8 cellular contexts compared by ENCODE assay signal in the genomic region with DNA sequence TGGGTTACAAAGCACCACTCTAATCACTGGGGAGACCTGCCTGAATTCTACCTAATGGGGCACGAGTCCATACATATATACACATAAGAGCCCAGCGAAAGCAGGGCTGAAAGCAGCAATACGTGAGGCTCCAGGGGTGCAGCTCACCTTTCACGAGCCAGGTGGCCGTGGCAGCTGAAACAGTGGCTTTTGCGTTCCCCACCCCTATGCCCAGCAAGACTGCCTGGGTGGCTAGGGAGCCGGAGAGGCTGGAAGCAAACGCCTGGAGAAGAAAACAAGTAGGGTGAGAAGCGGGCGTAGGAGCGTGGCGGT. TPM values are rescaled to one million over a fixed set of nuclear protein-coding genes. Genes with fewer than 3 reads are reported as not detected.
DNase-seq lines count a peak whose midpoint lies in the region; ATAC-seq, FAIRE-seq and TF ChIP-seq lines count a peak whose summit lies in the region.

No MANE protein-coding gene starts in this region.

- no peak for DNase-seq in chondrocyte (ENCODE audit: low spot score)
- DNase-seq in naive thymus-derived CD8-positive, alpha-beta T cell: no peak
- no peak for DNase-seq in GM12891 (ENCODE audit: insufficient read length, low spot score)
- no peak for DNase-seq in NCI-H2029 (lab: John Stamatoyannopoulos, UW)
- DNase-seq in AG20443 (ENCODE audit: low spot score): no peak

- H3K27ac Mint-ChIP-seq in chondrocyte (ENCODE audit: unreplicated experiment): peak overlapping the region; percentile 95
- H3K27ac Mint-ChIP-seq in naive thymus-derived CD8-positive, alpha-beta T cell: peak overlapping the region; percentile 93 to 98 (median 97)

- TF ChIP-seq CTCF in chondrocyte (IDR thresholded peaks at IDR 0.05): no peak

- peak overlapping the region; percentile 88 for H3K4me3 Mint-ChIP-seq in chondrocyte (ENCODE audit: unreplicated experiment)
- H3K4me3 Mint-ChIP-seq in naive thymus-derived CD8-positive, alpha-beta T cell: peak overlapping the region; percentile 90 to 97 (median 92)

- peak overlapping the region; percentile 96 for H3K4me3 ChIP-seq in HUES64 (ENCODE audit: low read length)

- TF ChIP-seq POLR2A in GM12891 (IDR thresholded peaks at IDR 0.05; ENCODE audit: low read depth, low read length): no peak

- peak overlapping the region; percentile 97 for H3K9ac ChIP-seq in HUES64 (ENCODE audit: low read depth, low read length)

- peaks cover 12% of the 10 kb centered on the region for H3K4me1 ChIP-seq in HUES64 (ENCODE audit: insufficient read depth, low read length)

- peaks cover 33% of the 10 kb centered on the region for H3K4me1 Mint-ChIP-seq in chondrocyte (ENCODE audit: low read depth)
- peaks cover 21 to 64% (median 60%) of the 10 kb centered on the region in 4 donors for H3K4me1 Mint-ChIP-seq in naive thymus-derived CD8-positive, alpha-beta T cell

- H3K27me3 Mint-ChIP-seq in chondrocyte (ENCODE audit: low read depth): no peaks in the 10 kb centered on the region
- no peaks in the 10 kb centered on the region for H3K27me3 Mint-ChIP-seq in naive thymus-derived CD8-positive, alpha-beta T cell

- H3K9me3 Mint-ChIP-seq in chondrocyte (ENCODE audit: low read depth): peaks cover 3% of the 10 kb centered on the region
- no peaks in the 10 kb centered on the region for H3K9me3 Mint-ChIP-seq in naive thymus-derived CD8-positive, alpha-beta T cell

- H3K36me3 Mint-ChIP-seq in chondrocyte (ENCODE audit: low read depth): no peaks in the 10 kb centered on the region
- peaks cover 0 to 22% (median 0%) of the 10 kb centered on the region in 3 donors for H3K36me3 Mint-ChIP-seq in naive thymus-derived CD8-positive, alpha-beta T cell

- 0 out of 2 replicates have a peak, but pooled peaks cover 6% of the 10 kb centered on the region for H3K36me3 ChIP-seq in HUES64 (ENCODE audit: insufficient read depth, low read length)

- peak overlapping the region; percentile 88 for H3K27ac ChIP-seq in HUES64 (ENCODE audit: low read depth, low read length)

- POLR2A ChIA-PET in naive thymus-derived CD8-positive, alpha-beta T cell (lab: Charles Lee): interaction anchor here (0.7 to 2.3 kb wide), 16 partner anchors 9 to 702 kb away, joined by 3 to 24 read pairs (median 7); a partner anchor contains a TSS

- FAIRE-seq in GM12891 (lab: Jason Lieb, UNC): no peak

- 2% methylated on average over 12 of the region's 12 CpGs for WGBS in HUES64

- H3K9me3 ChIP-seq in HUES64 (ENCODE audit: insufficient read depth, low read depth, low read length): no peaks in the 10 kb centered on the region

- no peaks in the 10 kb centered on the region for H3K27me3 ChIP-seq in HUES64 (ENCODE audit: insufficient read depth, low read length)

- ATAC-seq in GM18502 (IDR thresholded peaks at IDR 0.05; ENCODE audit: poor library complexity, unreplicated experiment) (peak; percentile 0), GM18858 (IDR thresholded peaks at IDR 0.05; ENCODE audit: unreplicated experiment) (no peak)
- ATAC-seq in naive thymus-derived CD8-positive, alpha-beta T cell: peak in 1 of 2 donors; percentile 40

TF ChIP-seq in GM12891, 5 proteins besides CTCF, POLR2A, EP300 and RAD21:
- TF ChIP-seq POU2F2 (IDR thresholded peaks at IDR 0.05; ENCODE audit: low read depth, low read length) (no peak), POLR2AphosphoS5 (IDR thresholded peaks at IDR 0.05; ENCODE audit: low read depth, low read length) (no peak), PAX5 (IDR thresholded peaks at IDR 0.05; ENCODE audit: insufficient read depth, low read length, severe bottlenecking) (no peak), SPI1 (IDR thresholded peaks at IDR 0.05; ENCODE audit: low read depth, low read length) (no peak), TAF1 (IDR thresholded peaks at IDR 0.05; ENCODE audit: low read depth, low read length) (no peak)

RNA-seq across cellular contexts. Expression of a gene that starts 0.6 kb away (rescaled TPM):
- polyA plus RNA-seq in HUES64 (2013, experiment 1 of 2): 23.0 TPM
- polyA plus RNA-seq in HUES64 (2013, experiment 2 of 2): 26.8 TPM
- total RNA-seq in chondrocyte: 52.7 to 67.5 TPM (median 58.3 TPM) in 3 replicates
- 100 to 1,000 TPM; 108 to 110 TPM for total RNA-seq in naive thymus-derived CD8-positive, alpha-beta T cell
- 10 to 100 TPM; 15.3 to 28.6 (median 22.3) TPM for polyA plus RNA-seq in naive thymus-derived CD8-positive, alpha-beta T cell
- 29.6 TPM for polyA plus RNA-seq in GM12891 (2012; ENCODE audit: low read depth, missing spikeins)

RNA-seq across cellular contexts. Expression of a gene that starts 20.1 kb away (rescaled TPM):
- 0.75 TPM for polyA plus RNA-seq in HUES64 (2013, experiment 1 of 2)
- polyA plus RNA-seq in HUES64 (2013, experiment 2 of 2): 1.9 TPM
- total RNA-seq in chondrocyte: not detected in 3 replicates
- total RNA-seq in naive thymus-derived CD8-positive, alpha-beta T cell: not detected
- polyA plus RNA-seq in naive thymus-derived CD8-positive, alpha-beta T cell: not detected
- not detected for polyA plus RNA-seq in GM12891 (2012; ENCODE audit: low read depth, missing spikeins)

RNA-seq across cellular contexts. Expression of a gene that starts 24.6 kb away (rescaled TPM):
- polyA plus RNA-seq in HUES64 (2013, experiment 1 of 2): 0.40 TPM
- 0.38 TPM for polyA plus RNA-seq in HUES64 (2013, experiment 2 of 2)
- not detected in 3 replicates for total RNA-seq in chondrocyte
- total RNA-seq in naive thymus-derived CD8-positive, alpha-beta T cell: 1 to 10 TPM; 3.5 to 4.7 TPM
- polyA plus RNA-seq in naive thymus-derived CD8-positive, alpha-beta T cell: 1 to 10 TPM; 2.3 to 2.5 (median 2.5) TPM
- polyA plus RNA-seq in GM12891 (2012; ENCODE audit: low read depth, missing spikeins): 0.26 TPM

RNA-seq across cellular contexts. Expression of a gene that starts 35.6 kb away (rescaled TPM):
- polyA plus RNA-seq in HUES64 (2013, experiment 1 of 2): 6.2 TPM
- polyA plus RNA-seq in HUES64 (2013, experiment 2 of 2): 7.0 TPM
- 124 to 224 TPM (median 221 TPM) in 3 replicates for total RNA-seq in chondrocyte
- under 1 TPM; 0.58 to 0.68 TPM for total RNA-seq in naive thymus-derived CD8-positive, alpha-beta T cell
- under 1 TPM; 0.08 to 0.22 (median 0.20) TPM for polyA plus RNA-seq in naive thymus-derived CD8-positive, alpha-beta T cell
- 1.5 TPM for polyA plus RNA-seq in GM12891 (2012; ENCODE audit: low read depth, missing spikeins)

RNA-seq across cellular contexts. Expression of a gene that starts 48.3 kb away (rescaled TPM):
- 6.2 TPM for polyA plus RNA-seq in HUES64 (2013, experiment 1 of 2)
- polyA plus RNA-seq in HUES64 (2013, experiment 2 of 2): 6.7 TPM
- 12.2 to 13.2 TPM (median 12.4 TPM) in 3 replicates for total RNA-seq in chondrocyte
- total RNA-seq in naive thymus-derived CD8-positive, alpha-beta T cell: 10 to 100 TPM; 11.1 to 12.0 TPM
- 1 to 10 TPM; 6.2 to 9.8 (median 8.0) TPM for polyA plus RNA-seq in naive thymus-derived CD8-positive, alpha-beta T cell
- polyA plus RNA-seq in GM12891 (2012; ENCODE audit: low read depth, missing spikeins): 7.6 TPM
